Comparison of ENCODE assay signal across 17 cellular contexts in genomic region chr3:62995142-62995541, GRCh38.
A peak's percentile ranks its signal among the peaks of the same experiment; 100 is the strongest.
DNase-seq lines count a peak whose midpoint lies in the region; ATAC-seq and TF ChIP-seq lines count a peak whose summit lies in the region.
"Had no signal": no experiment of that assay in that cellular context is flagged by ENCODE, and none has a peak within 500 bp of the region (broad histone marks: within the 10 kb centered on the region; RNA-seq: fewer than 3 reads in every experiment).

No MANE protein-coding gene starts in this region.

- TF ChIP-seq EP300 in transverse colon (IDR thresholded peaks at IDR 0.05; ENCODE audit: low read depth) = no peak

- H3K27me3 ChIP-seq in HUES64 (ENCODE audit: insufficient read depth, low read length) (no peaks in the 10 kb centered on the region), transverse colon (no peaks in the 10 kb centered on the region), psoas muscle (ENCODE audit: insufficient read depth in 3 of 3, low read length in 2 of 3) (no peaks in the 10 kb centered on the region)
- H3K27me3 ChIP-seq: BE2C had no signal

- H3K4me1 ChIP-seq in HUES64 (ENCODE audit: insufficient read depth, low read length) = peaks cover 23% of the 10 kb centered on the region
- no peaks in the 10 kb centered on the region for H3K4me1 ChIP-seq in transverse colon
- H3K4me1 ChIP-seq in psoas muscle = no peaks in the 10 kb centered on the region
- H3K4me1 ChIP-seq: A549, BE2C had no signal

- no peak for TF ChIP-seq POLR2A in transverse colon (IDR thresholded peaks at IDR 0.05)

- TF ChIP-seq CTCF in epithelial cell of esophagus (IDR thresholded peaks at IDR 0.05; ENCODE audit: insufficient read depth, low read depth, low read length, missing control alignments) (no peak), transverse colon (IDR thresholded peaks at IDR 0.05) (no peak), psoas muscle (IDR thresholded peaks at IDR 0.05) (no peak)

- no peak overlapping the region for H3K9ac ChIP-seq in HUES64 (ENCODE audit: low read depth, low read length)

- H3K9me3 ChIP-seq in HUES64 (ENCODE audit: insufficient read depth, low read depth, low read length) (no peaks in the 10 kb centered on the region), transverse colon (no peaks in the 10 kb centered on the region), psoas muscle (no peaks in the 10 kb centered on the region)
- H3K9me3 ChIP-seq: A549, BE2C had no signal

- peak overlapping the region; percentile 20; the same call in 1 of the 2 replicates for H3K27ac ChIP-seq in HUES64 (ENCODE audit: low read depth, low read length)
- H3K27ac ChIP-seq in transverse colon = no peak overlapping the region
- H3K27ac ChIP-seq in psoas muscle = no peak overlapping the region
- H3K27ac ChIP-seq: A549, C4-2B had no signal

- intact Hi-C loops in transverse colon (cut with DNase I; ENCODE audit: low total_unique reads) (no loop called here), psoas muscle (cut with DNase I) (no loop called here)

- WGBS in HUES64 = 52% methylated on average over 3 of the region's 3 CpGs
- 76 to 84% methylated on average over 3 of the region's 3 CpGs for WGBS in transverse colon (ENCODE audit: low coverage in 1 of 2), 2 donors
- WGBS in psoas muscle, 3 donors = 54 to 68% (median 58%) methylated on average over 3 of the region's 3 CpGs

- no peak overlapping the region for H3K4me3 ChIP-seq in HUES64 (ENCODE audit: low read length)
- H3K4me3 ChIP-seq in epithelial cell of esophagus (ENCODE audit: low read length) = no peak overlapping the region
- H3K4me3 ChIP-seq in transverse colon = no peak overlapping the region
- H3K4me3 ChIP-seq in psoas muscle = no peak overlapping the region
- H3K4me3 ChIP-seq: A549 had no signal

- DNase-seq in epithelial cell of esophagus (ENCODE audit: low read depth) (peak; percentile 4), iPS-NIHi7 (ENCODE audit: extremely low spot score) (peak; percentile 15), NCI-H1436 (lab: John Stamatoyannopoulos, UW) (no peak), transverse colon (no peak), COLO829 (ENCODE audit: low spot score) (no peak), psoas muscle (no peak)
- DNase-seq: BE2C; CD4-positive, alpha-beta memory T cell; COR-L47; DMS153; DMS79 treated with DMSO at 0.1 percent for 48 hours; EL; IMR-90; KBM-7 had no signal

- H3K36me3 ChIP-seq in HUES64 (ENCODE audit: insufficient read depth, low read length) = peaks cover 6% of the 10 kb centered on the region; the same call in 1 of the 2 replicates
- no peaks in the 10 kb centered on the region for H3K36me3 ChIP-seq in transverse colon
- no peaks in the 10 kb centered on the region for H3K36me3 ChIP-seq in psoas muscle (ENCODE audit: insufficient read depth in 1 of 2, low read depth in 1 of 2)
- H3K36me3 ChIP-seq: BE2C had no signal

- no peak for ATAC-seq in psoas muscle
- ATAC-seq: A549 had no signal

- in situ Hi-C loops in transverse colon (cut with MboI; ENCODE audit: low pct_ligation_motif_present in 1 of 4, low pct_unique_long_range_greater_than_20kb in 1 of 4, low sequenced_read_pairs in 3 of 4) = no loop called here

Comparison
In these comparisons a context has a peak if more than half of its experiments do, and no peak if none do; other contexts are left out.
1. DNase-seq: peak in epithelial cell of esophagus (single experiment) and iPS-NIHi7 (single experiment); none in NCI-H1436 (single experiment), transverse colon (single experiment), COLO829 (single experiment) and psoas muscle (0 of 2).